Comparison of ENCODE assay signal across 24 cellular contexts in genomic region chr18:12929477-12930083, GRCh38. TPM values are rescaled to one million over a fixed set of nuclear protein-coding genes. Genes with fewer than 3 reads are reported as not detected.
A peak's percentile ranks its signal among the peaks of the same experiment; 100 is the strongest.
DNase-seq lines count a peak whose midpoint lies in the region; ATAC-seq, FAIRE-seq and TF ChIP-seq lines count a peak whose summit lies in the region.
"Had no signal": no experiment of that assay in that cellular context is flagged by ENCODE, and none has a peak within 500 bp of the region (broad histone marks: within the 10 kb centered on the region; RNA-seq: fewer than 3 reads in every experiment).

No MANE protein-coding gene starts in this region.

- H3K27ac Mint-ChIP-seq in immature natural killer cell: peak overlapping the region in 5 of 6 donors; percentile 14 to 81 (median 62)
- H3K27ac Mint-ChIP-seq: GM23338 had no signal

- H3K27ac ChIP-seq in BLaER1: no peak overlapping the region
- no peak overlapping the region for H3K27ac ChIP-seq in K562 (ENCODE audit: extremely low read depth, low read depth, low read length)
- H3K27ac ChIP-seq in neuronal stem cell (replicated peaks; ENCODE audit: low read length): no peak overlapping the region
- H3K27ac ChIP-seq in sigmoid colon: no peak overlapping the region
- H3K27ac ChIP-seq in psoas muscle: no peak overlapping the region
- H3K27ac ChIP-seq in kidney (ENCODE audit: low read depth in 2 of 2, low read length in 2 of 2): no peak overlapping the region
- H3K27ac ChIP-seq: 22Rv1; BLaER1 treated with 17β-estradiol and CSF1 and Interleukin-3, amounts not matched to agents 10 nM and 100 nM had no signal

- FAIRE-seq in K562 (lab: Jason Lieb, UNC) (no peak), kidney (lab: Jason Lieb, UNC) (no peak)

- TF ChIP-seq EP300 in K562 (IDR thresholded peaks at IDR 0.05; ENCODE audit: low read length) (no peak), sigmoid colon (IDR thresholded peaks at IDR 0.05) (no peak)

- H3K4ac ChIP-seq in neuronal stem cell (ENCODE audit: low read length): no peak overlapping the region

- H3K14ac ChIP-seq in neuronal stem cell (ENCODE audit: low read length): no peak overlapping the region

- no peaks in the 10 kb centered on the region for H3K9me3 Mint-ChIP-seq in immature natural killer cell
- H3K9me3 Mint-ChIP-seq: CD4-positive, alpha-beta memory T cell; GM23338 had no signal

- H3K27me3 ChIP-seq in BLaER1 (no peaks in the 10 kb centered on the region), K562 (ENCODE audit: control insufficient read depth in 2 of 2, insufficient read depth in 2 of 2, low read length in 2 of 2) (no peaks in the 10 kb centered on the region), neuronal stem cell (ENCODE audit: control insufficient read depth in 3 of 3, insufficient read depth in 3 of 3, low read depth in 1 of 3, low read length in 3 of 3) (no peaks in the 10 kb centered on the region), sigmoid colon (no peaks in the 10 kb centered on the region), psoas muscle (ENCODE audit: insufficient read depth in 3 of 3, low read length in 2 of 3) (no peaks in the 10 kb centered on the region)
- H3K27me3 ChIP-seq: BLaER1 treated with 17β-estradiol and CSF1 and Interleukin-3, amounts not matched to agents 10 nM and 100 nM had no signal

- H3K9ac ChIP-seq in BLaER1 (no peak overlapping the region), K562 (ENCODE audit: insufficient read depth in 1 of 2, low read depth in 2 of 2, low read length in 2 of 2) (no peak overlapping the region), neuronal stem cell (ENCODE audit: low read depth, low read length, poor library complexity) (no peak overlapping the region), kidney (ENCODE audit: low read length in 2 of 2) (no peak overlapping the region)
- H3K9ac ChIP-seq: BLaER1 treated with 17β-estradiol and CSF1 and Interleukin-3, amounts not matched to agents 10 nM and 100 nM had no signal

- H4K91ac ChIP-seq in neuronal stem cell (ENCODE audit: low read depth, low read length, poor library complexity): no peak overlapping the region

- no peak overlapping the region for H2AK5ac ChIP-seq in neuronal stem cell (ENCODE audit: low read depth, low read length)

- POLR2A ChIA-PET in K562 (lab: Yijun Ruan, JAX): interaction anchor here (0.6 to 1.1 kb wide), 2 partner anchors 14 to 46 kb away, joined by 3 to 6 read pairs; partner anchors contain the start of gene PTPN2

- no peaks in the 10 kb centered on the region for H3K9me1 ChIP-seq in K562 (ENCODE audit: control insufficient read depth, insufficient read depth, low read length)

- TF ChIP-seq RAD21 in K562 (CRISPR knock-in tag; conservative IDR thresholded peaks at IDR 0.05 in 1 of 2, IDR thresholded peaks at IDR 0.05 in 1 of 2): no peak

- no peak overlapping the region for H3K18ac ChIP-seq in neuronal stem cell (ENCODE audit: low read length)

- H3K9me3 ChIP-seq in BLaER1 (no peaks in the 10 kb centered on the region), K562 (replicated peaks; ENCODE audit: control insufficient read depth, insufficient read depth, low read depth, low read length) (no peaks in the 10 kb centered on the region), neuronal stem cell (replicated peaks in 1 of 2; ENCODE audit: control insufficient read depth in 2 of 2, insufficient read depth in 1 of 2, low read depth in 1 of 2, low read length in 2 of 2) (peaks cover 0 to 1% of the 10 kb centered on the region in 2 donors), sigmoid colon (no peaks in the 10 kb centered on the region), psoas muscle (no peaks in the 10 kb centered on the region), kidney (ENCODE audit: control insufficient read depth in 1 of 2, low read length in 2 of 2) (no peaks in the 10 kb centered on the region)
- H3K9me3 ChIP-seq: HAP-1 had no signal

- H3K36me3 ChIP-seq in BLaER1 (no peaks in the 10 kb centered on the region), K562 (ENCODE audit: control insufficient read depth, insufficient read depth, low read length) (no peaks in the 10 kb centered on the region), neuronal stem cell (replicated peaks in 1 of 2; ENCODE audit: control insufficient read depth in 2 of 2, insufficient read depth in 2 of 2, low read length in 2 of 2) (no peaks in the 10 kb centered on the region), sigmoid colon (no peaks in the 10 kb centered on the region), psoas muscle (ENCODE audit: insufficient read depth in 1 of 2, low read depth in 1 of 2) (no peaks in the 10 kb centered on the region), kidney (ENCODE audit: control insufficient read depth in 1 of 2, insufficient read depth in 2 of 2, low read length in 2 of 2) (no peaks in the 10 kb centered on the region)
- H3K36me3 ChIP-seq: BLaER1 treated with 17β-estradiol and CSF1 and Interleukin-3, amounts not matched to agents 10 nM and 100 nM; HAP-1 had no signal

- CTCF ChIA-PET in K562 (lab: Yijun Ruan, JAX; ENCODE audit: low intra/inter-chr PET ratio): no interaction called here

- H3K36me3 Mint-ChIP-seq in immature natural killer cell: peaks cover 0 to 4% (median 3%) of the 10 kb centered on the region in 3 donors
- H3K36me3 Mint-ChIP-seq: CD4-positive, alpha-beta memory T cell had no signal

- TF ChIP-seq CTCF in K562 (IDR thresholded peaks at IDR 0.05 in 2 of 3, conservative IDR thresholded peaks at IDR 0.05 in 1 of 3; ENCODE audit: insufficient read depth in 2 of 3, low read depth in 1 of 3, low read length in 3 of 3) (no peak), sigmoid colon (IDR thresholded peaks at IDR 0.05) (no peak), psoas muscle (IDR thresholded peaks at IDR 0.05) (no peak), kidney (IDR thresholded peaks at IDR 0.05; ENCODE audit: borderline replicate concordance, extremely low read depth, insufficient read depth) (no peak)

- H2BK120ac ChIP-seq in neuronal stem cell (ENCODE audit: low read depth, low read length): no peak overlapping the region

- no peak overlapping the region for H3K4me3 ChIP-seq in BLaER1
- H3K4me3 ChIP-seq in K562: no peak overlapping the region
- no peak overlapping the region for H3K4me3 ChIP-seq in neuronal stem cell (ENCODE audit: low read length in 2 of 2)
- no peak overlapping the region for H3K4me3 ChIP-seq in sigmoid colon
- no peak overlapping the region for H3K4me3 ChIP-seq in psoas muscle
- H3K4me3 ChIP-seq in kidney (ENCODE audit: low read length in 2 of 2): no peak overlapping the region
- H3K4me3 ChIP-seq: BLaER1 treated with 17β-estradiol and CSF1 and Interleukin-3, amounts not matched to agents 10 nM and 100 nM; GM23338; HAP-1 had no signal

- in situ Hi-C loops in K562 (cut with MboI): loop anchor here (5.0 kb wide), 1 partner anchor 182 kb away; no protein-coding TSS in a partner anchor

- H3K4me2 ChIP-seq in BLaER1 (0 out of 2 replicates have a peak overlapping the region, but pooled peaks have one; percentile 23), K562 (ENCODE audit: insufficient read depth, low read length) (no peak overlapping the region), neuronal stem cell (ENCODE audit: insufficient read depth, low read length, poor library complexity, severe bottlenecking) (no peak overlapping the region)
- H3K4me2 ChIP-seq: GM23338 had no signal

- no peak overlapping the region for H2BK5ac ChIP-seq in neuronal stem cell (ENCODE audit: low read length)

- no TSS peak for BruUV-seq in K562 (replicated peaks; lab: Mats Ljungman, UMichigan)

- H4K20me1 ChIP-seq in BLaER1 (no peaks in the 10 kb centered on the region), K562 (replicated peaks; ENCODE audit: control insufficient read depth, insufficient read depth, low read length) (no peaks in the 10 kb centered on the region)
- H4K20me1 ChIP-seq: BLaER1 treated with 17β-estradiol and CSF1 and Interleukin-3, amounts not matched to agents 10 nM and 100 nM had no signal

- H3K23ac ChIP-seq in neuronal stem cell (ENCODE audit: low read depth, low read length, poor library complexity): no peak overlapping the region

- intact Hi-C loops in K562 (cut with micrococcal nuclease) (loop anchor here (5.0 kb wide), 1 partner anchor 537 kb away; no protein-coding TSS in a partner anchor), sigmoid colon (cut with DNase I) (no loop called here), psoas muscle (cut with DNase I) (loop anchor here in 1 of 2 donors (5.0 kb wide), 1 partner anchor 187 kb away; no protein-coding TSS in a partner anchor), kidney (cut with DNase I) (no loop called here)

- H3K79me2 ChIP-seq in K562 (ENCODE audit: control insufficient read depth, insufficient read depth, low read length): no peaks in the 10 kb centered on the region

- 39% methylated on average over 5 of the region's 5 CpGs for whole genome bisulfite sequencing in K562 (ENCODE audit: insufficient coverage, low coverage, missing lambda C conversion rate)
- no CpG with 5 or more reads among the region's 5 CpGs for WGBS in neuronal stem cell (ENCODE audit: extremely low coverage in 2 of 2, insufficient read length in 2 of 2, insufficient replicate concordance in 1 of 2), 2 donors
- WGBS in sigmoid colon, 2 donors: 24 to 76% methylated on average over 5 of the region's 5 CpGs
- 72 to 81% (median 72%) methylated on average over 5 of the region's 5 CpGs for WGBS in psoas muscle, 3 donors

- DNase-seq in K562 (ENCODE audit: extremely low read depth in 1 of 4, low spot score in 3 of 4): no peak
- peak; percentile 51 to 71 (median 68) for DNase-seq in immature natural killer cell
- no peak for DNase-seq in neuronal stem cell (ENCODE audit: low spot score)
- DNase-seq in sigmoid colon: no peak
- no peak for DNase-seq in psoas muscle
- DNase-seq in kidney: no peak
- DNase-seq: ACHN; CD4-positive, alpha-beta memory T cell; DMS79; KG1; NCI-H1092 treated with DMSO at 0.1 percent for 48 hours; NCI-H1436 treated with DMSO at 0.1 percent for 48 hours; NCI-H1930; NCI-H2227 treated with DMSO at 0.1 percent for 48 hours; NCI-H510A; SIG-M5 had no signal

- ATAC-seq in K562 (no peak), psoas muscle (no peak), GM18519 (IDR thresholded peaks at IDR 0.05; ENCODE audit: low FRiP score, unreplicated experiment) (no peak)
- ATAC-seq: GM23338, Panc1, SK-N-SH treated with all-trans-retinoic acid at 6 μM for 48 hours had no signal

- H2AFZ ChIP-seq in K562 (ENCODE audit: low read depth, low read length): peak overlapping the region; percentile 32; the same call in 1 of the 2 replicates
- peak overlapping the region; percentile 14 for H2AFZ ChIP-seq in neuronal stem cell (ENCODE audit: low read length)

- H3K4me1 ChIP-seq in BLaER1 (peaks cover 23% of the 10 kb centered on the region), K562 (replicated peaks in 1 of 2; ENCODE audit: control insufficient read depth in 2 of 2, insufficient read depth in 2 of 2, low read length in 2 of 2) (no peaks in the 10 kb centered on the region), neuronal stem cell (ENCODE audit: control insufficient read depth in 2 of 2, insufficient read depth in 1 of 2, low read depth in 1 of 2, low read length in 2 of 2) (peaks cover 0 to 7% of the 10 kb centered on the region in 2 donors), sigmoid colon (peaks cover 0 to 5% (median 2%) of the 10 kb centered on the region in 4 donors), psoas muscle (no peaks in the 10 kb centered on the region), kidney (ENCODE audit: control insufficient read depth in 1 of 2, insufficient read depth in 1 of 2, low read depth in 1 of 2, low read length in 2 of 2) (no peaks in the 10 kb centered on the region)
- H3K4me1 ChIP-seq: HAP-1 had no signal

- H3K4me1 Mint-ChIP-seq in immature natural killer cell: peaks cover 30 to 31% of the 10 kb centered on the region in 2 donors

- H3K79me1 ChIP-seq in neuronal stem cell (ENCODE audit: low read depth, low read length): no peaks in the 10 kb centered on the region

- TF ChIP-seq POLR2A in K562 (conservative IDR thresholded peaks at IDR 0.05): no peak
- TF ChIP-seq POLR2A in sigmoid colon (IDR thresholded peaks at IDR 0.05): no peak

- H3K27me3 Mint-ChIP-seq in immature natural killer cell (ENCODE audit: low read depth in 3 of 3): peaks cover 12 to 22% (median 18%) of the 10 kb centered on the region in 3 donors

- H3K4me3 Mint-ChIP-seq in immature natural killer cell: peak overlapping the region; percentile 5 to 71 (median 13)
- H3K4me3 Mint-ChIP-seq: CD4-positive, alpha-beta memory T cell; GM23338 had no signal

- no peak overlapping the region for H2BK15ac ChIP-seq in neuronal stem cell (ENCODE audit: low read length)

- H2BK12ac ChIP-seq in neuronal stem cell (ENCODE audit: low read length): no peak overlapping the region

- no peak overlapping the region for H4K8ac ChIP-seq in neuronal stem cell (ENCODE audit: low read depth, low read length)

RNA-seq across cellular contexts. Expression of gene SEH1L, which starts 18.2 kb away (rescaled TPM):
- 114 and 160 TPM in 2 replicates for total RNA-seq in K562 (2011; cell fraction: chromatin; rRNA removed; ENCODE audit: low replicate concordance)
- 43.2 and 44.6 TPM in 2 replicates for total RNA-seq in K562 (2011; cell fraction: nucleolus; rRNA removed)
- total RNA-seq in K562 (2011; cell fraction: nucleoplasm; rRNA removed): 87.4 and 134 TPM in 2 replicates
- total RNA-seq in K562 (2014; rRNA removed) (59.9 and 62.2 TPM in 2 replicates), K562 (2014; rRNA removed; fragmentation: Illumina TruSeq; extraction: Trizol) (111 and 119 TPM in 2 replicates), K562 (2015; rRNA removed; fragmentation: Illumina TruSeq; extraction: Trizol) (90.9 and 94.8 TPM in 2 replicates), K562 (2021) (147 and 148 TPM in 2 replicates), sigmoid colon (10 to 100 TPM; 15.3 to 38.1 (median 20.3) TPM), psoas muscle (10 to 100 TPM; 22.7 to 53.4 (median 36.7) TPM), kidney (43.3 TPM)
- polyA plus RNA-seq in K562 (2011; rRNA removed) (124 and 180 TPM in 2 replicates), K562 (2014; fragmentation: Illumina TruSeq; extraction: Trizol) (88.3 and 108 TPM in 2 replicates), K562 (2014; fragmentation: Nextera tagmentation; extraction: Ambion mirVana) (100 to 1,000 TPM in 1 of 2 experiments, 10 to 100 TPM in 1; 83.6 to 108 TPM), K562 (2014; rRNA removed) (73.1 and 79.0 TPM in 2 replicates), immature natural killer cell (10 to 100 TPM; 18.2 to 32.8 (median 25.6) TPM), sigmoid colon (10 to 100 TPM; 16.2 to 18.8 (median 16.2) TPM), psoas muscle (10 to 100 TPM; 33.8 to 70.9 (median 46.6) TPM), kidney (ENCODE audit: insufficient read depth, low read depth, low replicate concordance) (15.8 TPM)
- 106 and 107 TPM in 2 replicates for polyA plus RNA-seq in K562 (2011; cell fraction: cytosol; rRNA removed)
- 62.3 and 70.7 TPM in 2 replicates for polyA plus RNA-seq in K562 (2011; cell fraction: nucleus; rRNA removed)
- 36.1 and 73.0 TPM in 2 replicates for polyA plus RNA-seq in K562 (2012)
- polyA minus RNA-seq in K562 (2011; rRNA and poly(A)+ RNA removed): 296 and 323 TPM in 2 replicates
- polyA minus RNA-seq in K562 (2011; cell fraction: cytosol; rRNA and poly(A)+ RNA removed): 95.3 and 113 TPM in 2 replicates
- polyA minus RNA-seq in K562 (2011; cell fraction: nucleus; rRNA and poly(A)+ RNA removed): 32.3 and 57.8 TPM in 2 replicates
- polyA plus RNA-seq in neuronal stem cell (2013, experiment 1 of 2): 23.1 TPM
- 22.2 TPM for polyA plus RNA-seq in neuronal stem cell (2013, experiment 2 of 2)

RNA-seq across cellular contexts. Expression of gene PTPN2, which starts 45.5 kb away (rescaled TPM):
- 18.9 and 43.2 TPM in 2 replicates for total RNA-seq in K562 (2011; cell fraction: chromatin; rRNA removed; ENCODE audit: low replicate concordance)
- total RNA-seq in K562 (2011; cell fraction: nucleolus; rRNA removed): 13.0 and 20.3 TPM in 2 replicates
- total RNA-seq in K562 (2011; cell fraction: nucleoplasm; rRNA removed): 23.4 and 36.6 TPM in 2 replicates
- total RNA-seq in K562 (2014; rRNA removed) (33.1 and 38.3 TPM in 2 replicates), K562 (2014; rRNA removed; fragmentation: Illumina TruSeq; extraction: Trizol) (56.4 and 67.9 TPM in 2 replicates), K562 (2015; rRNA removed; fragmentation: Illumina TruSeq; extraction: Trizol) (63.6 and 66.4 TPM in 2 replicates), K562 (2021) (37.6 and 40.3 TPM in 2 replicates), sigmoid colon (10 to 100 TPM; 20.0 to 31.0 (median 21.0) TPM), psoas muscle (10 to 100 TPM in 3 of 4 donors, 1 to 10 TPM in 1; 8.4 to 21.9 (median 14.5) TPM), kidney (45.8 TPM)
- polyA plus RNA-seq in K562 (2011; rRNA removed) (39.9 and 44.8 TPM in 2 replicates), K562 (2014; fragmentation: Illumina TruSeq; extraction: Trizol) (48.1 and 58.3 TPM in 2 replicates), K562 (2014; fragmentation: Nextera tagmentation; extraction: Ambion mirVana) (10 to 100 TPM; 36.6 to 46.3 TPM), K562 (2014; rRNA removed) (35.0 and 43.8 TPM in 2 replicates), immature natural killer cell (100 to 1,000 TPM; 103 to 122 (median 117) TPM), sigmoid colon (10 to 100 TPM; 31.4 to 43.1 (median 42.6) TPM), psoas muscle (10 to 100 TPM; 12.5 to 27.0 (median 13.7) TPM), kidney (ENCODE audit: insufficient read depth, low read depth, low replicate concordance) (23.4 TPM)
- polyA plus RNA-seq in K562 (2011; cell fraction: cytosol; rRNA removed): 7.5 and 17.5 TPM in 2 replicates
- polyA plus RNA-seq in K562 (2011; cell fraction: nucleus; rRNA removed): 15.5 and 21.0 TPM in 2 replicates
- polyA plus RNA-seq in K562 (2012): 36.4 and 37.3 TPM in 2 replicates
- 46.7 and 65.3 TPM in 2 replicates for polyA minus RNA-seq in K562 (2011; rRNA and poly(A)+ RNA removed)
- polyA minus RNA-seq in K562 (2011; cell fraction: cytosol; rRNA and poly(A)+ RNA removed): 14.0 and 24.8 TPM in 2 replicates
- polyA minus RNA-seq in K562 (2011; cell fraction: nucleus; rRNA and poly(A)+ RNA removed): 11.2 and 19.8 TPM in 2 replicates
- polyA plus RNA-seq in neuronal stem cell (2013, experiment 1 of 2): 32.5 TPM
- polyA plus RNA-seq in neuronal stem cell (2013, experiment 2 of 2): 32.5 TPM

Comparison
In these comparisons a context has a peak if more than half of its experiments do, and no peak if none do; other contexts are left out.
1. DNase-seq: peak in immature natural killer cell (3 of 3); none in K562 (0 of 4), neuronal stem cell (single experiment), sigmoid colon (single experiment), psoas muscle (0 of 2) and kidney (single experiment).